Comparison of ENCODE assay signal across 13 cellular contexts in genomic region chr10:100738055-100738827, GRCh38. TPM values are rescaled to one million over a fixed set of nuclear protein-coding genes. Genes with fewer than 3 reads are reported as not detected.
DNase-seq lines count a peak whose midpoint lies in the region; ATAC-seq and TF ChIP-seq lines count a peak whose summit lies in the region.
"Had no signal": no experiment of that assay in that cellular context is flagged by ENCODE, and none has a peak within 500 bp of the region (broad histone marks: within the 10 kb centered on the region; RNA-seq: fewer than 3 reads in every experiment).

No MANE protein-coding gene starts in this region.

- H4K20me1 ChIP-seq in mammary epithelial cell (ENCODE audit: insufficient read depth, low read length) = no peaks in the 10 kb centered on the region

- H3K9me3 ChIP-seq in CD8-positive, alpha-beta memory T cell (ENCODE audit: low read length) = no peaks in the 10 kb centered on the region
- no peaks in the 10 kb centered on the region for H3K9me3 ChIP-seq in endodermal cell (ENCODE audit: control insufficient read depth, low read length)
- no peaks in the 10 kb centered on the region for H3K9me3 ChIP-seq in neuron (ENCODE audit: low read length)
- H3K9me3 ChIP-seq in vagina = no peaks in the 10 kb centered on the region
- no peaks in the 10 kb centered on the region for H3K9me3 ChIP-seq in mammary epithelial cell (replicated peaks; ENCODE audit: insufficient read depth, low read length)
- H3K9me3 ChIP-seq: gastroesophageal sphincter had no signal

- H3K4me2 ChIP-seq in mammary epithelial cell (ENCODE audit: insufficient read depth, low read depth, low read length) = no peak overlapping the region

- no peak overlapping the region for H3K27ac ChIP-seq in CD8-positive, alpha-beta memory T cell (ENCODE audit: low read depth, low read length)
- no peak overlapping the region for H3K27ac ChIP-seq in endodermal cell (ENCODE audit: low read depth, low read length)
- no peak overlapping the region for H3K27ac ChIP-seq in vagina
- H3K27ac ChIP-seq in mammary epithelial cell (ENCODE audit: insufficient read depth, low read depth, low read length) = no peak overlapping the region
- H3K27ac ChIP-seq: gastroesophageal sphincter had no signal

- POLR2A ChIA-PET in CD8-positive, alpha-beta memory T cell (lab: Charles Lee) = no interaction called here

- no peak overlapping the region for H3K27ac Mint-ChIP-seq in CD8-positive, alpha-beta memory T cell
- H3K27ac Mint-ChIP-seq in IgD-negative memory B cell (peak overlapping the region in 1 of 3 donors; percentile 29), endodermal cell (no peak overlapping the region)

- H3K4me3 Mint-ChIP-seq in CD8-positive, alpha-beta memory T cell = peak overlapping the region in 6 of 7 donors; percentile 8 to 78 (median 71)
- H3K4me3 Mint-ChIP-seq in IgD-negative memory B cell (peak overlapping the region in 3 of 4 donors; percentile 45 to 81 (median 71)), endodermal cell (peak overlapping the region; percentile 53)

- intact Hi-C loops in vagina (cut with DNase I) (no loop called here), mammary epithelial cell (cut with micrococcal nuclease) (no loop called here)

- H3K9ac ChIP-seq in endodermal cell (ENCODE audit: extremely low read depth, low read length, poor library complexity, severe bottlenecking) (no peak overlapping the region), mammary epithelial cell (ENCODE audit: insufficient read depth, low read length) (no peak overlapping the region)

- H3K9me3 Mint-ChIP-seq in CD8-positive, alpha-beta memory T cell = peaks cover 0 to 2% (median 0%) of the 10 kb centered on the region in 5 donors
- H3K9me3 Mint-ChIP-seq in IgD-negative memory B cell = no peaks in the 10 kb centered on the region
- H3K9me3 Mint-ChIP-seq in endodermal cell = no peaks in the 10 kb centered on the region

- 5 to 6% methylated on average over 4 to 21 of the region's 21 CpGs for WGBS in endodermal cell (ENCODE audit: insufficient coverage in 1 of 2, insufficient read length in 1 of 2), 2 experiments
- 15% methylated on average over 18 of the region's 21 CpGs for WGBS in mammary epithelial cell (ENCODE audit: low coverage, missing lambda C conversion rate)

- CTCF ChIA-PET in CD8-positive, alpha-beta memory T cell (lab: Charles Lee) = no interaction called here
- CTCF ChIA-PET in mammary epithelial cell (lab: Charles Lee; ENCODE audit: low non-redundant PET) = no interaction called here

- no peak overlapping the region for H3K4me3 ChIP-seq in CD8-positive, alpha-beta memory T cell (ENCODE audit: low read length)
- peak overlapping the region; percentile 70 for H3K4me3 ChIP-seq in endodermal cell (ENCODE audit: low read length)
- no peak overlapping the region for H3K4me3 ChIP-seq in neuron (ENCODE audit: low read length)
- no peak overlapping the region for H3K4me3 ChIP-seq in vagina
- no peak overlapping the region for H3K4me3 ChIP-seq in mammary epithelial cell (replicated peaks in 1 of 3; ENCODE audit: insufficient read depth in 1 of 3, low read depth in 2 of 3, low read length in 3 of 3)

- in situ Hi-C loops in mammary epithelial cell (cut with MboI; ENCODE audit: low sequenced_read_pairs in 2 of 2) = no loop called here

- no peak for TF ChIP-seq CTCF in endodermal cell (conservative IDR thresholded peaks at IDR 0.05)
- no peak for TF ChIP-seq CTCF in vagina (IDR thresholded peaks at IDR 0.05)
- no peak for TF ChIP-seq CTCF in mammary epithelial cell (conservative IDR thresholded peaks at IDR 0.05 in 1 of 2, IDR thresholded peaks at IDR 0.05 in 1 of 2; ENCODE audit: extremely low read depth in 1 of 2, insufficient read depth in 1 of 2, low read depth in 1 of 2, low read length in 2 of 2)

- H3K4me1 Mint-ChIP-seq in CD8-positive, alpha-beta memory T cell = peaks cover 23 to 60% (median 31%) of the 10 kb centered on the region in 3 donors
- H3K4me1 Mint-ChIP-seq in IgD-negative memory B cell (peaks cover 4 to 17% (median 5%) of the 10 kb centered on the region in 3 donors), endodermal cell (peaks cover 35% of the 10 kb centered on the region)

- dilution Hi-C loops in mammary epithelial cell (cut with HindIII; ENCODE audit: low sequenced_read_pairs) = no loop called here

- no peak for DNase-seq in CD8-positive, alpha-beta memory T cell
- DNase-seq in endodermal cell = no peak
- DNase-seq in vagina (ENCODE audit: extremely low spot score in 2 of 2) = no peak
- no peak for DNase-seq in mammary epithelial cell
- DNase-seq: activated CD4-positive, CD25-positive, alpha-beta regulatory T cell; DND-41; mesenchymal stem cell; NCI-H187 treated with DMSO at 0.1 percent for 48 hours had no signal

- H2AFZ ChIP-seq in neuron (ENCODE audit: low read depth, low read length) (peak overlapping the region; percentile 57), mammary epithelial cell (ENCODE audit: low read depth, low read length) (no peak overlapping the region)

- no TSS peak for BruUV-seq in mammary epithelial cell (replicated peaks; lab: Mats Ljungman, UMichigan)

- ATAC-seq in GM21367 (IDR thresholded peaks at IDR 0.05; ENCODE audit: unreplicated experiment) = no peak
- ATAC-seq: gastroesophageal sphincter had no signal

- peaks cover 62 to 84% of the 10 kb centered on the region in 2 donors for H3K27me3 Mint-ChIP-seq in CD8-positive, alpha-beta memory T cell
- H3K27me3 Mint-ChIP-seq in IgD-negative memory B cell (peaks cover 74% of the 10 kb centered on the region), endodermal cell (ENCODE audit: insufficient read depth) (peaks cover 100% of the 10 kb centered on the region)

- H3K36me3 Mint-ChIP-seq in CD8-positive, alpha-beta memory T cell = no peaks in the 10 kb centered on the region
- H3K36me3 Mint-ChIP-seq in IgD-negative memory B cell (peaks cover 3% of the 10 kb centered on the region), endodermal cell (ENCODE audit: low read depth) (no peaks in the 10 kb centered on the region)

- H3K4me1 ChIP-seq in CD8-positive, alpha-beta memory T cell (ENCODE audit: insufficient read depth, low read length) = peaks cover 4% of the 10 kb centered on the region
- H3K4me1 ChIP-seq in endodermal cell (ENCODE audit: control insufficient read depth, insufficient read depth, low read length) (peaks cover 18% of the 10 kb centered on the region), neuron (ENCODE audit: insufficient read depth, low read length) (peaks cover 8% of the 10 kb centered on the region), vagina (peaks cover 25% of the 10 kb centered on the region), mammary epithelial cell (ENCODE audit: insufficient read depth, low read length) (no peaks in the 10 kb centered on the region)

- TF ChIP-seq POLR2A in vagina (IDR thresholded peaks at IDR 0.05) = no peak

- peaks cover 71% of the 10 kb centered on the region for H3K27me3 ChIP-seq in CD8-positive, alpha-beta memory T cell (ENCODE audit: insufficient read depth, low read length, poor library complexity, severe bottlenecking)
- H3K27me3 ChIP-seq in endodermal cell (ENCODE audit: control insufficient read depth, insufficient read depth, low read length, poor library complexity, severe bottlenecking) (peaks cover 100% of the 10 kb centered on the region), neuron (ENCODE audit: insufficient read depth, low read length) (peaks cover 98% of the 10 kb centered on the region), vagina (peaks cover 37% of the 10 kb centered on the region), mammary epithelial cell (ENCODE audit: insufficient read depth, low read length) (peaks cover 81% of the 10 kb centered on the region)

- no peaks in the 10 kb centered on the region for H3K79me2 ChIP-seq in mammary epithelial cell (ENCODE audit: insufficient read depth, low read length)

- no peaks in the 10 kb centered on the region for H3K36me3 ChIP-seq in CD8-positive, alpha-beta memory T cell (ENCODE audit: insufficient read depth, low read length)
- H3K36me3 ChIP-seq in endodermal cell (ENCODE audit: control insufficient read depth, insufficient read depth, low read length) (no peaks in the 10 kb centered on the region), neuron (ENCODE audit: insufficient read depth, low read length) (no peaks in the 10 kb centered on the region), vagina (no peaks in the 10 kb centered on the region), mammary epithelial cell (ENCODE audit: insufficient read depth, low read length) (no peaks in the 10 kb centered on the region)
- H3K36me3 ChIP-seq: gastroesophageal sphincter had no signal

RNA-seq across cellular contexts. Expression of gene PAX2, which starts 7.1 kb away (rescaled TPM):
- total RNA-seq in CD8-positive, alpha-beta memory T cell = under 1 TPM in 1 of 2 experiments, not detected in 1; 0.04 TPM
- polyA plus RNA-seq in CD8-positive, alpha-beta memory T cell = not detected
- polyA plus RNA-seq in IgD-negative memory B cell = not detected
- under 1 TPM; 0.93 to 0.99 TPM for total RNA-seq in endodermal cell
- polyA plus RNA-seq in endodermal cell (2013, experiment 1 of 2) = 3.0 TPM
- polyA plus RNA-seq in endodermal cell (2013, experiment 2 of 2) = 3.6 TPM
- not detected for total RNA-seq in vagina
- not detected for total RNA-seq in mammary epithelial cell
- not detected for polyA plus RNA-seq in mammary epithelial cell
- not detected for polyA minus RNA-seq in mammary epithelial cell
- total RNA-seq: gastroesophageal sphincter, SK-MEL-5 had no signal
